8 cellular contexts compared by ENCODE assay signal in the genomic region with DNA sequence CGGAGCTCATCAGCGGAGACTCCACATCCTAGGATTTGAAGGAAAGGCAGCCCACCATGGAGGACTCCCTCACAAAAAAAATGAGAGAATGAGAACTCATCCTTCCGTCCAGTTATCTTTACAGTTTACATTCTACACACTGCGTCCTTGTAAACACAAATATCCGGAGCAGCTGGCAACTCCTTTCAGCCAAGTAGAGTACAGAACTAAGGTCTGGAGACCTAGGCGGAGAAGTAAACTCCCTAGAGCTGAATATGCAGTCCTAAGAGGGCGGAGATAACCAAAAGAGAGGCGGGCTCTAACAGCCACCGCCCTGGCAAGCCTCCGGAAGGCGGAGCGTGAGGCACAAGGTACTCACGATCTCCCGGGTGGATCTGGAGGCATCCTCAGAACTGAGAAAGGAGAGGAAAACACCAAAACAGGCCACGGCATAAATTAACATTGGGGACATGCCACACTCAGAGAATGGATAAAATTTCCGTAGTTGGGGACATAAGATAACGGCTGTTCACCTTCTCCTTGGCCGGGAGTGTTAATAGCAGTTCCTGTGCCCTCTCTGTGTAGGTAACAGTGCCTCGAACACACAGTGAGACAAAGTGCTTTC. TPM values are rescaled to one million over a fixed set of nuclear protein-coding genes. Genes with fewer than 3 reads are reported as not detected.
DNase-seq lines count a peak whose midpoint lies in the region; ATAC-seq and TF ChIP-seq lines count a peak whose summit lies in the region.

No MANE protein-coding gene starts in this region.

- H3K4me1 Mint-ChIP-seq in activated T-cell treated with anti-CD3 and anti-CD28 coated beads, Interleukin-2, amount 50 U/mL, for 72 hours (ENCODE audit: low read depth): peaks cover 46% of the 10 kb centered on the region
- peaks cover 39 to 65% (median 58%) of the 10 kb centered on the region in 3 donors for H3K4me1 Mint-ChIP-seq in naive B cell
- peaks cover 55% of the 10 kb centered on the region for H3K4me1 Mint-ChIP-seq in stimulated activated memory B cell treated with anti-CD40 and anti-IgM and Interleukin-4, amounts not matched to agents 10 μg/mL and 1 μg/mL and 100 μg/mL, for 72 hours

- intact Hi-C loops in esophagus squamous epithelium (cut with DNase I): no loop called here

- TF ChIP-seq CTCF in Peyer's patch (IDR thresholded peaks at IDR 0.05): no peak
- TF ChIP-seq CTCF in esophagus squamous epithelium (IDR thresholded peaks at IDR 0.05): peak in 1 of 6 experiments; percentile 2

- H3K36me3 ChIP-seq in Peyer's patch: peaks cover 0 to 3% (median 0%) of the 10 kb centered on the region in 3 donors
- peaks cover 0 to 5% (median 0%) of the 10 kb centered on the region in 3 donors for H3K36me3 ChIP-seq in esophagus squamous epithelium

- TF ChIP-seq POLR2A in Peyer's patch (IDR thresholded peaks at IDR 0.05): peak; percentile 40 to 50
- TF ChIP-seq POLR2A in esophagus squamous epithelium (IDR thresholded peaks at IDR 0.05): peak in 1 of 4 donors; percentile 50

- TF ChIP-seq EP300 in Ishikawa (IDR thresholded peaks at IDR 0.05; ENCODE audit: borderline replicate concordance): no peak

- H3K36me3 Mint-ChIP-seq in activated T-cell treated with anti-CD3 and anti-CD28 coated beads, Interleukin-2, amount 50 U/mL, for 72 hours (ENCODE audit: insufficient read depth in 2 of 2): peaks cover 2 to 6% of the 10 kb centered on the region in 2 donors
- H3K36me3 Mint-ChIP-seq in naive B cell: no peaks in the 10 kb centered on the region
- peaks cover 4% of the 10 kb centered on the region for H3K36me3 Mint-ChIP-seq in stimulated activated memory B cell treated with anti-CD40 and anti-IgM and Interleukin-4, amounts not matched to agents 10 μg/mL and 1 μg/mL and 100 μg/mL, for 72 hours

- WGBS in esophagus squamous epithelium, 2 donors: 0% methylated on average over 15 to 17 of the region's 19 CpGs

- H3K4me1 ChIP-seq in Peyer's patch (peaks cover 0 to 20% (median 2%) of the 10 kb centered on the region in 4 donors), esophagus squamous epithelium (peaks cover 11 to 57% (median 15%) of the 10 kb centered on the region in 3 donors)

- DNase-seq in CMK (ENCODE audit: low read depth) (peak; percentile 75), Peyer's patch (peak; percentile 79 to 94 (median 87)), esophagus squamous epithelium (lab: John Stamatoyannopoulos, UW) (peak; percentile 27), naive B cell (peak; percentile 69)
- DNase-seq in activated T-cell treated with anti-CD3 and anti-CD28 coated beads, Interleukin-2, amount 50 U/mL, for 72 hours: peak; percentile 84 to 89

- ATAC-seq in activated T-cell treated with anti-CD3 and anti-CD28 coated beads, Interleukin-2, amount 50 U/mL, for 72 hours (replicated peaks in 1 of 2): peak; percentile 18 to 19
- ATAC-seq in naive B cell (ENCODE audit: low read depth in 2 of 2): peak; percentile 6 to 9
- peak; percentile 14 for ATAC-seq in stimulated activated memory B cell treated with anti-CD40 and anti-IgM and Interleukin-4, amounts not matched to agents 10 μg/mL and 1 μg/mL and 100 μg/mL, for 72 hours
- ATAC-seq in HG03095 (IDR thresholded peaks at IDR 0.05; ENCODE audit: unreplicated experiment): no peak

- peak overlapping the region; percentile 96 for H3K27ac Mint-ChIP-seq in activated T-cell treated with anti-CD3 and anti-CD28 coated beads, Interleukin-2, amount 50 U/mL, for 72 hours
- H3K27ac Mint-ChIP-seq in naive B cell: peak overlapping the region; percentile 98 to 100 (median 99)
- H3K27ac Mint-ChIP-seq in stimulated activated memory B cell treated with anti-CD40 and anti-IgM and Interleukin-4, amounts not matched to agents 10 μg/mL and 1 μg/mL and 100 μg/mL, for 72 hours: peak overlapping the region; percentile 97

- H3K4me3 ChIP-seq in Peyer's patch (peak overlapping the region; percentile 55 to 98 (median 81)), esophagus squamous epithelium (peak overlapping the region; percentile 47 to 98 (median 88))

- no peaks in the 10 kb centered on the region for H3K27me3 ChIP-seq in Peyer's patch
- H3K27me3 ChIP-seq in esophagus squamous epithelium: no peaks in the 10 kb centered on the region

- no peaks in the 10 kb centered on the region for H3K9me3 Mint-ChIP-seq in activated T-cell treated with anti-CD3 and anti-CD28 coated beads, Interleukin-2, amount 50 U/mL, for 72 hours
- no peaks in the 10 kb centered on the region for H3K9me3 Mint-ChIP-seq in naive B cell
- H3K9me3 Mint-ChIP-seq in stimulated activated memory B cell treated with anti-CD40 and anti-IgM and Interleukin-4, amounts not matched to agents 10 μg/mL and 1 μg/mL and 100 μg/mL, for 72 hours: no peaks in the 10 kb centered on the region

- H3K27ac ChIP-seq in Peyer's patch (peak overlapping the region; percentile 97 to 99 (median 98)), esophagus squamous epithelium (peak overlapping the region; percentile 94 to 100 (median 100))

- H3K9me3 ChIP-seq in Peyer's patch: no peaks in the 10 kb centered on the region
- no peaks in the 10 kb centered on the region for H3K9me3 ChIP-seq in esophagus squamous epithelium

- no peaks in the 10 kb centered on the region for H3K27me3 Mint-ChIP-seq in activated T-cell treated with anti-CD3 and anti-CD28 coated beads, Interleukin-2, amount 50 U/mL, for 72 hours (ENCODE audit: low read depth)
- no peaks in the 10 kb centered on the region for H3K27me3 Mint-ChIP-seq in naive B cell
- H3K27me3 Mint-ChIP-seq in stimulated activated memory B cell treated with anti-CD40 and anti-IgM and Interleukin-4, amounts not matched to agents 10 μg/mL and 1 μg/mL and 100 μg/mL, for 72 hours: no peaks in the 10 kb centered on the region

- no peak for TF ChIP-seq RAD21 in Ishikawa (IDR thresholded peaks at IDR 0.05; ENCODE audit: low read depth)

- H3K4me3 Mint-ChIP-seq in activated T-cell treated with anti-CD3 and anti-CD28 coated beads, Interleukin-2, amount 50 U/mL, for 72 hours: peak overlapping the region; percentile 96 to 99
- H3K4me3 Mint-ChIP-seq in naive B cell: peak overlapping the region; percentile 94 to 99 (median 97)
- peak overlapping the region; percentile 98 for H3K4me3 Mint-ChIP-seq in stimulated activated memory B cell treated with anti-CD40 and anti-IgM and Interleukin-4, amounts not matched to agents 10 μg/mL and 1 μg/mL and 100 μg/mL, for 72 hours

TF ChIP-seq in Ishikawa, 13 proteins besides CTCF, POLR2A, EP300 and RAD21:
- TF ChIP-seq CEBPB (IDR thresholded peaks at IDR 0.05) (no peak), TCF12 (IDR thresholded peaks at IDR 0.05; ENCODE audit: low read depth) (no peak), TAF1 (IDR thresholded peaks at IDR 0.05; ENCODE audit: low read depth) (0 out of 2 replicates have a peak, but pooled peaks have one; percentile 40), TEAD4 (IDR thresholded peaks at IDR 0.05) (no peak), YY1 (IDR thresholded peaks at IDR 0.05; ENCODE audit: low read depth) (no peak)
- TF ChIP-seq, protein P1, sequence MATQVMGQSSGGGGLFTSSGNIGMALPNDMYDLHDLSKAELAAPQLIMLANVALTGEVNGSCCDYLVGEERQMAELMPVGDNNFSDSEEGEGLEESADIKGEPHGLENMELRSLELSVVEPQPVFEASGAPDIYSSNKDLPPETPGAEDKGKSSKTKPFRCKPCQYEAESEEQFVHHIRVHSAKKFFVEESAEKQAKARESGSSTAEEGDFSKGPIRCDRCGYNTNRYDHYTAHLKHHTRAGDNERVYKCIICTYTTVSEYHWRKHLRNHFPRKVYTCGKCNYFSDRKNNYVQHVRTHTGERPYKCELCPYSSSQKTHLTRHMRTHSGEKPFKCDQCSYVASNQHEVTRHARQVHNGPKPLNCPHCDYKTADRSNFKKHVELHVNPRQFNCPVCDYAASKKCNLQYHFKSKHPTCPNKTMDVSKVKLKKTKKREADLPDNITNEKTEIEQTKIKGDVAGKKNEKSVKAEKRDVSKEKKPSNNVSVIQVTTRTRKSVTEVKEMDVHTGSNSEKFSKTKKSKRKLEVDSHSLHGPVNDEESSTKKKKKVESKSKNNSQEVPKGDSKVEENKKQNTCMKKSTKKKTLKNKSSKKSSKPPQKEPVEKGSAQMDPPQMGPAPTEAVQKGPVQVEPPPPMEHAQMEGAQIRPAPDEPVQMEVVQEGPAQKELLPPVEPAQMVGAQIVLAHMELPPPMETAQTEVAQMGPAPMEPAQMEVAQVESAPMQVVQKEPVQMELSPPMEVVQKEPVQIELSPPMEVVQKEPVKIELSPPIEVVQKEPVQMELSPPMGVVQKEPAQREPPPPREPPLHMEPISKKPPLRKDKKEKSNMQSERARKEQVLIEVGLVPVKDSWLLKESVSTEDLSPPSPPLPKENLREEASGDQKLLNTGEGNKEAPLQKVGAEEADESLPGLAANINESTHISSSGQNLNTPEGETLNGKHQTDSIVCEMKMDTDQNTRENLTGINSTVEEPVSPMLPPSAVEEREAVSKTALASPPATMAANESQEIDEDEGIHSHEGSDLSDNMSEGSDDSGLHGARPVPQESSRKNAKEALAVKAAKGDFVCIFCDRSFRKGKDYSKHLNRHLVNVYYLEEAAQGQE (IDR thresholded peaks at IDR 0.05; ENCODE audit: low read depth): no peak

RNA-seq across cellular contexts. Expression of a gene that starts 1.0 kb away (rescaled TPM):
- total RNA-seq in Peyer's patch: 10 to 100 TPM; 31.5 to 53.6 (median 35.2) TPM
- 10 to 100 TPM; 93.1 to 96.4 TPM for total RNA-seq in activated T-cell treated with anti-CD3 and anti-CD28 coated beads, Interleukin-2, amount 50 U/mL, for 72 hours
- 10 to 100 TPM; 22.3 to 49.8 (median 26.0) TPM for total RNA-seq in esophagus squamous epithelium
- polyA plus RNA-seq in naive B cell (ENCODE audit: low read depth in 6 of 6): 10 to 100 TPM; 14.2 to 21.4 (median 15.5) TPM

Comparison
In these comparisons a context has a peak if more than half of its experiments do, and no peak if none do; other contexts are left out.
1. DNase-seq: peak in every context shown above with its lines; median percentile 87 in Peyer's patch; 86 in activated T-cell treated with anti-CD3 and anti-CD28 coated beads, Interleukin-2, amount 50 U/mL, for 72 hours; 75 in CMK; 69 in naive B cell; 27 in esophagus squamous epithelium.